ENCODE assay signal across 15 cellular contexts in the genomic region with DNA sequence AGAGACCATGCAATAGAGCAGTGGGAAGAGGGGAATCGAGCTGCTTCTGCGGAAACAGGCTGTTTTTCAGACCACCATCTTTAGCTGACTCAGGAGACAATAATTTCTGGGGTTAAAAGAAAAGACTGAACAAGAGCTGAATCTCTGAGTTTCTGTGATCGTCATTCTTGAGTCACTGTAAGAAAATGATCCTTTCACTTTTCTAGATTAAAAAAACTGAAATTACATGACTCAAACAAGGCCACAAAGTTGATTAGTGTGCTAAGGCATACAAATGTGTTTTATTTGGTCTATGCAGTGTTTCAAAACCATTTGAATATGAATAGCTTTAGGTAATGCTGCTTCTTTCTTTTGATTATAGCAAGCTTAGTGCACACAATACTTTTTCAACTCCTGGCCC.
A peak's percentile ranks its signal among the peaks of the same experiment; 100 is the strongest.
DNase-seq lines count a peak whose midpoint lies in the region; ATAC-seq and TF ChIP-seq lines count a peak whose summit lies in the region.
"Had no signal": no experiment of that assay in that cellular context is flagged by ENCODE, and none has a peak within 500 bp of the region (broad histone marks: within the 10 kb centered on the region; RNA-seq: fewer than 3 reads in every experiment).

No MANE protein-coding gene starts in this region.

- H3K27me3 Mint-ChIP-seq in activated T-helper 2 cell treated with anti-CD3 and anti-CD28 coated beads, Interferon-gamma antibody, Interleukin-2, Interleukin-4, amounts not matched to agents 10 μg/mL and 5 μg/mL and 100 μg/mL, durations not matched to agents 14 hours and 24 hours and 36 hours (ENCODE audit: low read depth) = peaks cover 13% of the 10 kb centered on the region

- H3K9me3 Mint-ChIP-seq in activated T-helper 2 cell treated with anti-CD3 and anti-CD28 coated beads, Interferon-gamma antibody, Interleukin-2, Interleukin-4, amounts not matched to agents 10 μg/mL and 5 μg/mL and 100 μg/mL, durations not matched to agents 14 hours and 24 hours and 36 hours = peaks cover 20% of the 10 kb centered on the region

- no peak for TF ChIP-seq CTCF in AG09309 (IDR thresholded peaks at IDR 0.05; ENCODE audit: control insufficient read depth, insufficient read depth, low read depth, low read length, missing control alignments)
- TF ChIP-seq CTCF in HFF-Myc (IDR thresholded peaks at IDR 0.05; ENCODE audit: low read depth, low read length, missing control alignments) = no peak
- TF ChIP-seq CTCF in ascending aorta (IDR thresholded peaks at IDR 0.05) = no peak

- no peak overlapping the region for H3K4me3 Mint-ChIP-seq in activated T-helper 2 cell treated with anti-CD3 and anti-CD28 coated beads, Interferon-gamma antibody, Interleukin-2, Interleukin-4, amounts not matched to agents 10 μg/mL and 5 μg/mL and 100 μg/mL, durations not matched to agents 14 hours and 24 hours and 36 hours (ENCODE audit: low read depth)
- H3K4me3 Mint-ChIP-seq: activated CD4-positive, alpha-beta memory T cell treated with anti-CD3 and anti-CD28 coated beads, Interleukin-2, amount 10 ng/mL, durations not matched to agents 7 days and 5 days; CD8-positive, alpha-beta memory T cell had no signal

- intact Hi-C loops in ascending aorta (cut with DNase I) = no loop called here
- intact Hi-C loops in activated T-helper 2 cell treated with anti-CD3 and anti-CD28 coated beads, Interferon-gamma antibody, Interleukin-2, Interleukin-4, amounts not matched to agents 10 μg/mL and 5 μg/mL and 100 μg/mL, durations not matched to agents 14 hours and 24 hours and 36 hours (cut with micrococcal nuclease) = loop anchor here (1.0 to 10.0 kb wide), 5 partner anchors 57 to 319 kb away; no protein-coding TSS in a partner anchor

- no peaks in the 10 kb centered on the region for H3K36me3 Mint-ChIP-seq in activated T-helper 2 cell treated with anti-CD3 and anti-CD28 coated beads, Interferon-gamma antibody, Interleukin-2, Interleukin-4, amounts not matched to agents 10 μg/mL and 5 μg/mL and 100 μg/mL, durations not matched to agents 14 hours and 24 hours and 36 hours (ENCODE audit: low read depth)

- H3K9me3 ChIP-seq in ascending aorta = no peaks in the 10 kb centered on the region

- H3K27ac Mint-ChIP-seq in activated T-helper 2 cell treated with anti-CD3 and anti-CD28 coated beads, Interferon-gamma antibody, Interleukin-2, Interleukin-4, amounts not matched to agents 10 μg/mL and 5 μg/mL and 100 μg/mL, durations not matched to agents 14 hours and 24 hours and 36 hours = no peak overlapping the region
- H3K27ac Mint-ChIP-seq: activated CD4-positive, alpha-beta memory T cell treated with anti-CD3 and anti-CD28 coated beads, Interleukin-2, amount 10 ng/mL, durations not matched to agents 7 days and 5 days; CD8-positive, alpha-beta memory T cell had no signal

- H3K27ac ChIP-seq in ascending aorta = no peak overlapping the region

- peaks cover 19% of the 10 kb centered on the region for H3K4me1 Mint-ChIP-seq in activated T-helper 2 cell treated with anti-CD3 and anti-CD28 coated beads, Interferon-gamma antibody, Interleukin-2, Interleukin-4, amounts not matched to agents 10 μg/mL and 5 μg/mL and 100 μg/mL, durations not matched to agents 14 hours and 24 hours and 36 hours (ENCODE audit: low read depth)

- no peaks in the 10 kb centered on the region for H3K4me1 ChIP-seq in ascending aorta

- no peak overlapping the region for H3K4me3 ChIP-seq in AG09309 (ENCODE audit: control insufficient read depth, low read depth, low read length)
- H3K4me3 ChIP-seq in HFF-Myc (replicated peaks; ENCODE audit: low read depth, low read length) = no peak overlapping the region
- H3K4me3 ChIP-seq in ascending aorta = no peak overlapping the region

- H3K27me3 ChIP-seq in ascending aorta = no peaks in the 10 kb centered on the region

- no peak for ATAC-seq in HG02981 (IDR thresholded peaks at IDR 0.05; ENCODE audit: unreplicated experiment)
- ATAC-seq: esophagus mucosa, left colon had no signal

- H3K36me3 ChIP-seq in ascending aorta = no peaks in the 10 kb centered on the region

- DNase-seq in AG09309 (ENCODE audit: low read depth) (peak; percentile 40), HFF-Myc (ENCODE audit: extremely low read depth, low read depth) (peak; percentile 7), amniotic epithelial cell (ENCODE audit: low read depth) (peak; percentile 84), kidney tubule cell (ENCODE audit: low spot score) (peak; percentile 13), inferior parietal cortex (ENCODE audit: extremely low spot score) (no peak), ascending aorta (ENCODE audit: low spot score in 2 of 2) (no peak)
- no peak for DNase-seq in activated T-helper 2 cell treated with anti-CD3 and anti-CD28 coated beads, Interferon-gamma antibody, Interleukin-2, Interleukin-4, amounts not matched to agents 10 μg/mL and 5 μg/mL and 100 μg/mL, durations not matched to agents 14 hours and 24 hours and 36 hours (ENCODE audit: low spot score)
- DNase-seq: activated CD4-positive, alpha-beta memory T cell treated with anti-CD3 and anti-CD28 coated beads, Interleukin-2, amount 10 ng/mL, durations not matched to agents 7 days and 5 days; CD8-positive, alpha-beta memory T cell; central memory CD4-positive, alpha-beta T cell; left colon; NCI-H2029 treated with DMSO at 0.1 percent for 48 hours; stimulated activated CD4-positive, alpha-beta T cell treated with anti-CD3 and anti-CD28 coated beads, Interleukin-15, amount 100 ng/mL, for 24 hours had no signal

Comparison
In these comparisons a context has a peak if more than half of its experiments do, and no peak if none do; other contexts are left out.
1. DNase-seq: peak in AG09309 (single experiment), HFF-Myc (single experiment), amniotic epithelial cell (single experiment) and kidney tubule cell (single experiment); none in inferior parietal cortex (single experiment), ascending aorta (0 of 2) and activated T-helper 2 cell treated with anti-CD3 and anti-CD28 coated beads, Interferon-gamma antibody, Interleukin-2, Interleukin-4, amounts not matched to agents 10 μg/mL and 5 μg/mL and 100 μg/mL, durations not matched to agents 14 hours and 24 hours and 36 hours (single experiment).